24 cellular contexts compared by ENCODE assay signal in the genomic region with DNA sequence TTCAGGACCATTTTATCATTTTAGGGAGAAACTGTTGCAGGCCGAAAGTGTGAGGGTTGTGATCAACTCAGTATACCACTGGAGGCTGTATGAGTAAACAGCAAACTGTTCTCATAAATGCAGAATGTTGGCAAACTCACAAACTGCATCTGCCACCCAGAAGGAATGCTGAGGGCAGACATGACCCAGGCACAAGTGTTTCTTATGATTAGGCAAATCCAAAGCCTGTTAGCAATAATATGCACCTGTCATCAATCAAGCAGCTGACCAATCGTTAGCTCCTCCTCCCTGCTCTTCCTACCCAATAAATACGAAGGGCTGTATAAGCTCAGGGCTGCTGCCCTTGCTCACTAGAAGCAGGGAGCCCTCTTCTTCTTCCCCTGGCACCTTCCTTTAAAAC. TPM values are rescaled to one million over a fixed set of nuclear protein-coding genes. Genes with fewer than 3 reads are reported as not detected.
"Had no signal": no experiment of that assay in that cellular context is flagged by ENCODE, and none has a peak within 500 bp of the region (broad histone marks: within the 10 kb centered on the region; RNA-seq: fewer than 3 reads in every experiment).

No MANE protein-coding gene starts in this region.

- H3K27me3 ChIP-seq: SJSA1 had no signal

- H3K4me1 ChIP-seq: SJSA1 had no signal

- H3K27ac Mint-ChIP-seq: IgD-negative memory B cell had no signal

- H3K36me3 ChIP-seq: SJSA1 had no signal

- H3K36me3 Mint-ChIP-seq: IgD-negative memory B cell had no signal

- H3K4me2 ChIP-seq: KMS-11 had no signal

- H3K4me3 ChIP-seq: K562, SJSA1, SK-N-MC had no signal

- H3K9me3 ChIP-seq: SJSA1 had no signal

- H3K4me3 Mint-ChIP-seq: IgD-negative memory B cell had no signal

- ATAC-seq: K562 had no signal

- H3K9ac ChIP-seq: KMS-11 had no signal

- DNase-seq: Kasumi-1, MM.1S, NCI-H1092 treated with DMSO at 0.1 percent for 48 hours, NCI-H1436, NCI-H187, NCI-H2029, NCI-H2081 treated with DMSO at 0.1 percent for 48 hours, NCI-H2171 treated with DMSO at 0.1 percent for 48 hours, NCI-H345, NCI-H446 treated with DMSO at 0.1 percent for 48 hours, NCI-H510A treated with DMSO at 0.1 percent for 48 hours, NCI-H69, NCI-H774, Right ventricle myocardium superior, RPMI8226, SIG-M5 had no signal

- FAIRE-seq: K562, RCC 7860 had no signal

- H3K27ac ChIP-seq: HL-60, KMS-11, SJSA1, SK-N-MC had no signal

RNA-seq across cellular contexts. Expression of a gene that starts 15.0 kb away (rescaled TPM):
- total RNA-seq: K562, M059J, Right ventricle myocardium superior, SJSA1 had no signal
